Comparison of ENCODE assay signal across 23 cellular contexts in genomic region chr16:88073201-88073721, GRCh38.
DNase-seq lines count a peak whose midpoint lies in the region; ATAC-seq and TF ChIP-seq lines count a peak whose summit lies in the region.
"Had no signal": no experiment of that assay in that cellular context is flagged by ENCODE, and none has a peak within 500 bp of the region (broad histone marks: within the 10 kb centered on the region; RNA-seq: fewer than 3 reads in every experiment).

No MANE protein-coding gene starts in this region.

- intact Hi-C loops in IMR-90 (cut with micrococcal nuclease) = no loop called here
- intact Hi-C loops in left colon (cut with DNase I, micrococcal nuclease) = no loop called here
- intact Hi-C loops in sigmoid colon (cut with DNase I) = no loop called here

- no peak overlapping the region for H4K91ac ChIP-seq in IMR-90 (ENCODE audit: insufficient read depth, low read depth, low read length)

- CTCF ChIA-PET in IMR-90 (lab: Yijun Ruan, JAX) = no interaction called here

- H3K4me3 ChIP-seq in IMR-90 (ENCODE audit: insufficient read depth, low read depth, low read length) (no peak overlapping the region), sigmoid colon (no peak overlapping the region)
- H3K4me3 ChIP-seq: GM23248, PC-9 had no signal

- peaks cover 38% of the 10 kb centered on the region for H3K36me3 ChIP-seq in IMR-90 (ENCODE audit: control insufficient read depth, insufficient read depth, low read length)
- H3K36me3 ChIP-seq in sigmoid colon = peaks cover 0 to 51% (median 19%) of the 10 kb centered on the region in 4 donors

- no peak overlapping the region for H3K14ac ChIP-seq in IMR-90 (replicated peaks; ENCODE audit: low read depth, low read length)

- H3K9me1 ChIP-seq in IMR-90 (ENCODE audit: insufficient read depth, low read length) = no peaks in the 10 kb centered on the region; the same call in 1 of the 2 replicates

- no peak overlapping the region for H2BK5ac ChIP-seq in IMR-90 (ENCODE audit: low read depth, low read length, poor library complexity, severe bottlenecking)

- H3K56ac ChIP-seq in IMR-90 (ENCODE audit: extremely low read depth, insufficient read depth, low read length) = no peak overlapping the region

- DNase-seq in IMR-90 (no peak), left colon (no peak), sigmoid colon (peak; percentile 48), NCI-H1436 (lab: John Stamatoyannopoulos, UW) (no peak), NCI-H128 (lab: John Stamatoyannopoulos, UW; ENCODE audit: unreplicated experiment) (no peak)
- DNase-seq: DMS79, GM23248, H9, HFFc6, KBM-7, MM.1S, NCI-H1048, NCI-H146, NCI-H2029, NCI-H2227 treated with DMSO at 0.1 percent for 48 hours, NCI-H510A treated with DMSO at 0.1 percent for 48 hours, NCI-H748 treated with DMSO at 0.1 percent for 48 hours, PC-9, RPMI8226, SIG-M5 had no signal

- H3K27me3 ChIP-seq in IMR-90 (ENCODE audit: control insufficient read depth, insufficient read depth, low read length) = no peaks in the 10 kb centered on the region
- no peaks in the 10 kb centered on the region for H3K27me3 ChIP-seq in sigmoid colon

- no peak overlapping the region for H3K4ac ChIP-seq in IMR-90 (ENCODE audit: low read depth, low read length)

- no peak overlapping the region for H2BK20ac ChIP-seq in IMR-90 (ENCODE audit: low read depth, low read length)

- peak overlapping the region; percentile 42 for H2AK9ac ChIP-seq in IMR-90 (replicated peaks; ENCODE audit: low read depth, low read length, poor library complexity)

- H3K79me1 ChIP-seq in IMR-90 (ENCODE audit: low read depth in 1 of 2, low read length in 2 of 2) = no peaks in the 10 kb centered on the region

- H3K9ac ChIP-seq in IMR-90 (ENCODE audit: low read depth, low read length) = no peak overlapping the region
- H3K9ac ChIP-seq: GM23248 had no signal

- no peak overlapping the region for H3K4me2 ChIP-seq in IMR-90 (ENCODE audit: low read depth, low read length)
- H3K4me2 ChIP-seq: PC-9 had no signal

- H3K27ac ChIP-seq in C4-2B (peak overlapping the region; percentile 97), IMR-90 (ENCODE audit: insufficient read depth, low read length) (no peak overlapping the region), sigmoid colon (no peak overlapping the region)
- H3K27ac ChIP-seq: GM23248, PC-9 had no signal

- no peak overlapping the region for H2BK15ac ChIP-seq in IMR-90 (ENCODE audit: low read depth, low read length)

- H3K18ac ChIP-seq in IMR-90 (ENCODE audit: low read depth, low read length) = no peak overlapping the region

- in situ Hi-C loops in IMR-90 (cut with MboI; ENCODE audit: low sequenced_read_pairs) = no loop called here

- H3K4me1 ChIP-seq in IMR-90 (ENCODE audit: control insufficient read depth, insufficient read depth, low read length) (no peaks in the 10 kb centered on the region), sigmoid colon (no peaks in the 10 kb centered on the region)

- no peak overlapping the region for H2AFZ ChIP-seq in IMR-90 (replicated peaks; ENCODE audit: low read length, poor library complexity)
- H2AFZ ChIP-seq: GM23248, PC-9 had no signal

- ATAC-seq in IMR-90 (ENCODE audit: low read depth) = no peak
- peak; percentile 22 for ATAC-seq in left colon
- ATAC-seq in GM21528 (IDR thresholded peaks at IDR 0.05; ENCODE audit: low FRiP score, unreplicated experiment) = no peak
- ATAC-seq: SK-N-SH treated with all-trans-retinoic acid at 6 μM for 48 hours had no signal

- H3K9me3 ChIP-seq in IMR-90 (ENCODE audit: control insufficient read depth, insufficient read depth, low read length) (no peaks in the 10 kb centered on the region), sigmoid colon (no peaks in the 10 kb centered on the region)

- no peak for TF ChIP-seq EP300 in sigmoid colon (IDR thresholded peaks at IDR 0.05)

- no peak for TF ChIP-seq RAD21 in IMR-90 (IDR thresholded peaks at IDR 0.05; ENCODE audit: low read length)

- no peak for TF ChIP-seq POLR2A in IMR-90 (IDR thresholded peaks at IDR 0.05; ENCODE audit: low read depth, low read length)
- no peak for TF ChIP-seq POLR2A in sigmoid colon (IDR thresholded peaks at IDR 0.05)

- POLR2A ChIA-PET in IMR-90 (lab: Charles Lee; ENCODE audit: unreplicated experiment) = no interaction called here

- H4K20me1 ChIP-seq in IMR-90 (ENCODE audit: insufficient read depth, low read length) = no peaks in the 10 kb centered on the region; the same call in 1 of the 2 replicates

- no peak overlapping the region for H2BK120ac ChIP-seq in IMR-90 (ENCODE audit: low read depth, low read length)

- no peak for TF ChIP-seq CTCF in C4-2B (conservative IDR thresholded peaks at IDR 0.05)
- TF ChIP-seq CTCF in IMR-90 (conservative IDR thresholded peaks at IDR 0.05; ENCODE audit: low read depth, low read length) = no peak
- TF ChIP-seq CTCF in sigmoid colon (IDR thresholded peaks at IDR 0.05) = no peak

- H4K5ac ChIP-seq in IMR-90 (ENCODE audit: low read depth, low read length) = no peak overlapping the region

- WGBS in IMR-90 (ENCODE audit: extremely low coverage in 2 of 2, insufficient read length in 1 of 2), 2 experiments = 94% methylated on average over 16 of the region's 36 CpGs; no CpG with 5 or more reads in 1 of the 2 experiments
- WGBS in sigmoid colon, 2 donors = 70 to 87% methylated on average over 36 of the region's 36 CpGs

- dilution Hi-C loops in IMR-90 (cut with HindIII; ENCODE audit: low sequenced_read_pairs, unreplicated experiment) = no loop called here

- H2AK5ac ChIP-seq in IMR-90 (ENCODE audit: low read depth, low read length) = no peak overlapping the region

- no peak overlapping the region for H3K23ac ChIP-seq in IMR-90 (ENCODE audit: low read depth, low read length)

- BruUV-seq in IMR-90 (replicated peaks; lab: Mats Ljungman, UMichigan) = no TSS peak

- H4K8ac ChIP-seq in IMR-90 (ENCODE audit: low read depth in 2 of 2, low read length in 2 of 2) = no peak overlapping the region

TF ChIP-seq in IMR-90, 13 proteins besides CTCF, POLR2A, EP300 and RAD21:
- TF ChIP-seq CHD1 (IDR thresholded peaks at IDR 0.05; ENCODE audit: low read depth, low read length) (no peak), FOS (IDR thresholded peaks at IDR 0.05; ENCODE audit: low read depth, low read length) (no peak), MXI1 (IDR thresholded peaks at IDR 0.05; ENCODE audit: borderline replicate concordance, low read depth, low read length) (no peak), NFE2L2 (IDR thresholded peaks at IDR 0.05; ENCODE audit: low read depth, low read length) (no peak), RCOR1 (IDR thresholded peaks at IDR 0.05; ENCODE audit: insufficient replicate concordance, low read length) (no peak), RFX5 (IDR thresholded peaks at IDR 0.05; ENCODE audit: low read depth, low read length) (no peak), MAFK (IDR thresholded peaks at IDR 0.05; ENCODE audit: low read depth, low read length) (no peak), BHLHE40 (IDR thresholded peaks at IDR 0.05; ENCODE audit: low read depth, low read length) (no peak), SMC3 (IDR thresholded peaks at IDR 0.05; ENCODE audit: low read depth, low read length) (no peak), MAZ (IDR thresholded peaks at IDR 0.05; ENCODE audit: borderline replicate concordance, low read depth, low read length) (no peak), CEBPB (IDR thresholded peaks at IDR 0.05; ENCODE audit: low read depth, low read length) (no peak), ELK1 (IDR thresholded peaks at IDR 0.05; ENCODE audit: borderline replicate concordance, low read depth, low read length) (no peak), USF2 (IDR thresholded peaks at IDR 0.05; ENCODE audit: low read depth, low read length) (no peak)
